In genomic region chr1:16625497-16626408, GRCh38 we compare ENCODE assay signal across 12 cellular contexts. TPM values are rescaled to one million over a fixed set of nuclear protein-coding genes. Genes with fewer than 3 reads are reported as not detected.
DNase-seq lines count a peak whose midpoint lies in the region; ATAC-seq, FAIRE-seq and TF ChIP-seq lines count a peak whose summit lies in the region.
"Had no signal": no experiment of that assay in that cellular context is flagged by ENCODE, and none has a peak within 500 bp of the region (broad histone marks: within the 10 kb centered on the region; RNA-seq: fewer than 3 reads in every experiment).

No MANE protein-coding gene starts in this region.

- no peaks in the 10 kb centered on the region for H3K4me1 Mint-ChIP-seq in endothelial cell (ENCODE audit: unreplicated experiment)
- H3K4me1 Mint-ChIP-seq: mesothelial cell of epicardium, T-cell had no signal

- peaks cover 18% of the 10 kb centered on the region for H3K27me3 Mint-ChIP-seq in endothelial cell (ENCODE audit: unreplicated experiment)
- H3K27me3 Mint-ChIP-seq: T-cell had no signal

- H3K9me3 ChIP-seq in pancreas: no peaks in the 10 kb centered on the region

- intact Hi-C loops in pancreas (cut with DNase I): no loop called here

- H3K36me3 ChIP-seq in pancreas: peaks cover 8 to 41% (median 34%) of the 10 kb centered on the region in 3 donors

- H3K4me3 Mint-ChIP-seq in endothelial cell (ENCODE audit: unreplicated experiment): peak overlapping the region; percentile 76
- H3K4me3 Mint-ChIP-seq: CD8-positive, alpha-beta T cell; mesothelial cell of epicardium; T-cell had no signal

- no peak for FAIRE-seq in pancreas (lab: Jason Lieb, UNC)
- FAIRE-seq: HTR-8/SVneo had no signal

- WGBS in pancreas, 2 donors: 91% methylated on average over 25 of the region's 25 CpGs

- H3K27ac ChIP-seq in C4-2B (peak overlapping the region; percentile 88; the same call in 1 of the 2 replicates), pancreas (no peak overlapping the region)

- no peaks in the 10 kb centered on the region for H3K27me3 ChIP-seq in pancreas

- peaks cover 16% of the 10 kb centered on the region for H3K36me3 Mint-ChIP-seq in endothelial cell (ENCODE audit: low read depth, unreplicated experiment)

- ATAC-seq in pancreas (no peak), GM19395 (IDR thresholded peaks at IDR 0.05; ENCODE audit: unreplicated experiment) (no peak)

- H3K4me3 ChIP-seq in pancreas: no peak overlapping the region

- peaks cover 6 to 11% (median 8%) of the 10 kb centered on the region in 3 donors for H3K4me1 ChIP-seq in pancreas

- H3K9me3 Mint-ChIP-seq in endothelial cell (ENCODE audit: unreplicated experiment): no peaks in the 10 kb centered on the region
- H3K9me3 Mint-ChIP-seq: CD8-positive, alpha-beta T cell; mesothelial cell of epicardium; T-cell had no signal

- no peak overlapping the region for H3K27ac Mint-ChIP-seq in endothelial cell (ENCODE audit: unreplicated experiment)
- H3K27ac Mint-ChIP-seq: mesothelial cell of epicardium, T-cell had no signal

- TF ChIP-seq CTCF in C4-2B (conservative IDR thresholded peaks at IDR 0.05): no peak
- no peak for TF ChIP-seq CTCF in GM13977 (IDR thresholded peaks at IDR 0.05; ENCODE audit: extremely low read depth, insufficient read depth, missing control alignments)
- no peak for TF ChIP-seq CTCF in endothelial cell (IDR thresholded peaks at IDR 0.05; ENCODE audit: unreplicated experiment)
- no peak for TF ChIP-seq CTCF in pancreas (IDR thresholded peaks at IDR 0.05)

- DNase-seq in GM13977 (ENCODE audit: low spot score) (peak; percentile 65), endothelial cell (ENCODE audit: low spot score) (no peak), pancreas (peak in 5 of 6 donors; percentile 38 to 89 (median 50)), NCI-H2107 (lab: John Stamatoyannopoulos, UW) (no peak), NCI-H2081 (lab: John Stamatoyannopoulos, UW) (no peak)

- in situ Hi-C loops in GM13977 (cut with MboI; ENCODE audit: low pct_unique_long_range_greater_than_20kb, low sequenced_read_pairs, unreplicated experiment): loop anchor here (10.0 kb wide), 1 partner anchor 419 kb away; no protein-coding TSS in a partner anchor

RNA-seq across cellular contexts. Expression of gene NBPF1, which starts 12.4 kb away (rescaled TPM):
- 41.8 TPM for total RNA-seq in endothelial cell (ENCODE audit: unreplicated experiment)
- total RNA-seq in pancreas: 10 to 100 TPM; 12.4 to 32.2 (median 14.3) TPM
- 1 to 10 TPM; 4.0 to 5.8 TPM for polyA plus RNA-seq in pancreas

RNA-seq across cellular contexts. Expression of gene RNU1-3, which starts 41.0 kb away (rescaled TPM):
- total RNA-seq in endothelial cell (ENCODE audit: unreplicated experiment) (3,428 TPM), pancreas (1,000 to 10,000 TPM in 4 of 6 donors, 100 to 1,000 TPM in 2; 687 to 5,169 (median 2,340) TPM)
- not detected for polyA plus RNA-seq in pancreas
- polyA plus RNA-seq: adipose tissue had no signal

Comparison
In these comparisons a context has a peak if more than half of its experiments do, and no peak if none do; other contexts are left out.
1. DNase-seq: peak in GM13977 (single experiment) and pancreas (5 of 6); none in endothelial cell (single experiment), NCI-H2107 (single experiment) and NCI-H2081 (0 of 2).